23 cellular contexts compared by ENCODE assay signal in genomic region chr4:117957570-117957969, GRCh38.
A peak's percentile ranks its signal among the peaks of the same experiment; 100 is the strongest.
DNase-seq lines count a peak whose midpoint lies in the region; ATAC-seq and TF ChIP-seq lines count a peak whose summit lies in the region.
"Had no signal": no experiment of that assay in that cellular context is flagged by ENCODE, and none has a peak within 500 bp of the region (broad histone marks: within the 10 kb centered on the region; RNA-seq: fewer than 3 reads in every experiment).

No MANE protein-coding gene starts in this region.

- no peaks in the 10 kb centered on the region for H3K9me3 ChIP-seq in DOHH2 (ENCODE audit: control insufficient read depth, insufficient read depth, low read length)

- H3K36me3 ChIP-seq in DOHH2 (ENCODE audit: control insufficient read depth, low read length) = no peaks in the 10 kb centered on the region

- peak overlapping the region; percentile 14 for H3K4me2 ChIP-seq in DOHH2 (ENCODE audit: low read length)

- no peak for ATAC-seq in GM19328 (IDR thresholded peaks at IDR 0.05; ENCODE audit: unreplicated experiment)
- ATAC-seq: Panc1, SK-N-SH treated with all-trans-retinoic acid at 6 μM for 48 hours, T-cell had no signal

- H3K4me3 ChIP-seq in DOHH2 (ENCODE audit: low read length) = no peak overlapping the region
- H3K4me3 ChIP-seq in lower leg skin (ENCODE audit: low read depth, poor library complexity, severe bottlenecking) = no peak overlapping the region
- H3K4me3 ChIP-seq: GM23248 had no signal

- no peaks in the 10 kb centered on the region for H3F3A ChIP-seq in DOHH2 (ENCODE audit: control insufficient read depth, insufficient read depth)

- H3K4me1 ChIP-seq in DOHH2 (ENCODE audit: control insufficient read depth, low read length) = peaks cover 14% of the 10 kb centered on the region

- H3K27me3 ChIP-seq in DOHH2 (ENCODE audit: control insufficient read depth, low read length) = no peaks in the 10 kb centered on the region

- H3K27ac ChIP-seq in DOHH2 (ENCODE audit: low read depth, low read length) = no peak overlapping the region
- H3K27ac ChIP-seq: GM23248 had no signal

- H4K20me1 ChIP-seq in DOHH2 (ENCODE audit: control insufficient read depth, insufficient read depth, low read depth, low read length) = no peaks in the 10 kb centered on the region

- no peaks in the 10 kb centered on the region for H3K79me2 ChIP-seq in DOHH2 (ENCODE audit: control insufficient read depth, low read length)

- no peaks in the 10 kb centered on the region for H3K9me2 ChIP-seq in DOHH2 (replicated peaks; ENCODE audit: control insufficient read depth, low read length)

- intact Hi-C loops in lower leg skin (cut with DNase I; ENCODE audit: low total_unique reads) = no loop called here

- TF ChIP-seq CTCF in DOHH2 (IDR thresholded peaks at IDR 0.05; ENCODE audit: low read depth, low read length, poor library complexity, severe bottlenecking) = no peak
- no peak for TF ChIP-seq CTCF in lower leg skin (IDR thresholded peaks at IDR 0.05)

- DNase-seq in NCI-H1694 treated with DMSO at 0.1 percent for 48 hours (lab: John Stamatoyannopoulos, UW) (peak; percentile 24), NCI-H1694 (lab: John Stamatoyannopoulos, UW) (no peak), NCI-H69 (lab: John Stamatoyannopoulos, UW) (peak; percentile 31), inferior parietal cortex (ENCODE audit: extremely low spot score) (peak; percentile 22), lower leg skin (ENCODE audit: low spot score in 2 of 2) (no peak), NCI-H1417 treated with DMSO at 0.1 percent for 48 hours (lab: John Stamatoyannopoulos, UW) (no peak)
- DNase-seq: AML-193; CD4-positive, CD25-positive, alpha-beta regulatory T cell; COR-L47; GDM1; GM23248; H9; HFFc6; Karpas-422; NCI-H1436 treated with DMSO at 0.1 percent for 48 hours; NCI-H2081; NCI-H510A treated with DMSO at 0.1 percent for 48 hours; NCI-H774; T-cell had no signal

- TF ChIP-seq POLR2A in lower leg skin (IDR thresholded peaks at IDR 0.05) = no peak

Comparison
In these comparisons a context has a peak if more than half of its experiments do, and no peak if none do; other contexts are left out.
1. DNase-seq: peak in NCI-H1694 treated with DMSO at 0.1 percent for 48 hours (single experiment), NCI-H69 (single experiment) and inferior parietal cortex (single experiment); none in NCI-H1694 (single experiment), lower leg skin (0 of 2) and NCI-H1417 treated with DMSO at 0.1 percent for 48 hours (single experiment).